ENCODE assay signal across 21 cellular contexts in the genomic region with DNA sequence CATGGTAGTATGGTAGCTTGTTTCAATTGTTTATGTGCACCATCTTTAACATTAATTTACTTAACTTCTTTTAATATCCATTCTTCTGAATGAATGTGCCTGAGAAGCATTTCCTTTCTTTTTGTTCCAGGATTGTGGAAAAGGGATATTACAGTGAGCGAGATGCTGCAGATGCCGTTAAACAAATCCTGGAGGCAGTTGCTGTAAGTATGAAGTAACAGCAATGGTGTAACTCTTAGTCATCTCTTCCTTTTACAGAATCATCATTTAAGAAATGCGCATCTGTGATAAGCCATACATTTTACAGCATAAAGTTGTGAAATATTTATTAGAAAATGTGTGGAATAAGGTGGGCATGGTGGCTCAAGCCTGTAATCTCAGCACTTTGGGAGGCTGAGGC.
DNase-seq lines count a peak whose midpoint lies in the region; ATAC-seq, FAIRE-seq and TF ChIP-seq lines count a peak whose summit lies in the region.
"Had no signal": no experiment of that assay in that cellular context is flagged by ENCODE, and none has a peak within 500 bp of the region (broad histone marks: within the 10 kb centered on the region; RNA-seq: fewer than 3 reads in every experiment).

No MANE protein-coding gene starts in this region.

- H4K20me1 ChIP-seq in astrocyte (ENCODE audit: insufficient read depth, low read length) = no peaks in the 10 kb centered on the region

- no peaks in the 10 kb centered on the region for H3K79me2 ChIP-seq in astrocyte (ENCODE audit: insufficient read depth, low read length)

- no peaks in the 10 kb centered on the region for H3K9me3 ChIP-seq in astrocyte (ENCODE audit: insufficient read depth, low read depth, low read length)
- H3K9me3 ChIP-seq: left lung, pancreas, stomach, uterus had no signal

- no peaks in the 10 kb centered on the region for H3K9me3 Mint-ChIP-seq in astrocyte (ENCODE audit: unreplicated experiment)
- no peaks in the 10 kb centered on the region for H3K9me3 Mint-ChIP-seq in nephron progenitor cell
- H3K9me3 Mint-ChIP-seq: activated naive CD8-positive, alpha-beta T cell treated with anti-CD3 and anti-CD28 coated beads, Interleukin-2, amount 10 ng/mL, durations not matched to agents 7 days and 5 days had no signal

- H3K4me2 ChIP-seq in astrocyte (ENCODE audit: low read length) = peak overlapping the region; percentile 4
- H3K4me2 ChIP-seq: smooth muscle cell had no signal

- H3K27ac ChIP-seq in astrocyte (ENCODE audit: low read depth, low read length) = no peak overlapping the region
- H3K27ac ChIP-seq: left lung, pancreas, stomach, uterus had no signal

- peak; percentile 64 for FAIRE-seq in astrocyte (lab: Jason Lieb, UNC)
- FAIRE-seq: pancreas had no signal

- H3K36me3 Mint-ChIP-seq in astrocyte (ENCODE audit: low read depth, unreplicated experiment) = no peaks in the 10 kb centered on the region
- no peaks in the 10 kb centered on the region for H3K36me3 Mint-ChIP-seq in nephron progenitor cell (ENCODE audit: low read depth)

- DNase-seq in Daoy (ENCODE audit: low read depth) (peak; percentile 33), M059J (ENCODE audit: low read depth) (peak; percentile 36), astrocyte (ENCODE audit: low read depth) (peak; percentile 65), glomerular endothelial cell (ENCODE audit: extremely low read depth, low read depth, low spot score) (peak; percentile 16), NCI-H128 (lab: John Stamatoyannopoulos, UW; ENCODE audit: unreplicated experiment) (no peak), CD1c-positive myeloid dendritic cell (ENCODE audit: extremely low spot score) (no peak), nephron progenitor cell (no peak)
- DNase-seq: activated CD4-positive, alpha-beta T cell treated with anti-CD3 and anti-CD28 coated beads for 48 hours; activated naive CD8-positive, alpha-beta T cell treated with anti-CD3 and anti-CD28 coated beads, Interleukin-2, amount 10 ng/mL, durations not matched to agents 7 days and 5 days; activated T-cell treated with anti-CD3 and anti-CD28 coated beads, Interleukin-2, amount 50 U/mL, for 1 hour; C1 segment of cervical spinal cord; DMS79; erythroblast; left lung; NCI-H2029 treated with DMSO at 0.1 percent for 48 hours; NCI-H526; pancreas; stomach; uterus had no signal

- no peaks in the 10 kb centered on the region for H3K36me3 ChIP-seq in astrocyte (ENCODE audit: insufficient read depth, low read length)
- H3K36me3 ChIP-seq: left lung, pancreas, stomach, uterus had no signal

- no peak overlapping the region for H3K9ac ChIP-seq in astrocyte (ENCODE audit: low read length)

- H3K4me1 Mint-ChIP-seq in astrocyte (ENCODE audit: low read depth, unreplicated experiment) (peaks cover 3% of the 10 kb centered on the region), nephron progenitor cell (no peaks in the 10 kb centered on the region)

- no peak for ATAC-seq in GM18502 (IDR thresholded peaks at IDR 0.05; ENCODE audit: poor library complexity, unreplicated experiment)
- ATAC-seq: left lung, pancreas had no signal

- H3K27ac Mint-ChIP-seq in astrocyte (ENCODE audit: unreplicated experiment) (no peak overlapping the region), nephron progenitor cell (no peak overlapping the region)
- H3K27ac Mint-ChIP-seq: activated naive CD8-positive, alpha-beta T cell treated with anti-CD3 and anti-CD28 coated beads, Interleukin-2, amount 10 ng/mL, durations not matched to agents 7 days and 5 days had no signal

- no peaks in the 10 kb centered on the region for H3K4me1 ChIP-seq in astrocyte (ENCODE audit: insufficient read depth, low read length)
- H3K4me1 ChIP-seq: left lung, pancreas, stomach, uterus had no signal

- no peak overlapping the region for H3K4me3 ChIP-seq in astrocyte (ENCODE audit: insufficient read depth, low read depth, low read length)
- H3K4me3 ChIP-seq: left lung, pancreas, smooth muscle cell, stomach, uterus had no signal

- no peaks in the 10 kb centered on the region for H3K27me3 ChIP-seq in astrocyte (ENCODE audit: insufficient read depth, low read length)
- H3K27me3 ChIP-seq: left lung, pancreas, stomach, uterus had no signal

- H3K4me3 Mint-ChIP-seq in astrocyte (ENCODE audit: unreplicated experiment) (no peak overlapping the region), nephron progenitor cell (no peak overlapping the region)
- H3K4me3 Mint-ChIP-seq: activated naive CD8-positive, alpha-beta T cell treated with anti-CD3 and anti-CD28 coated beads, Interleukin-2, amount 10 ng/mL, durations not matched to agents 7 days and 5 days had no signal

- H3K27me3 Mint-ChIP-seq in astrocyte (ENCODE audit: low read depth, unreplicated experiment) (no peaks in the 10 kb centered on the region), nephron progenitor cell (ENCODE audit: low read depth, poor library complexity) (no peaks in the 10 kb centered on the region)
- H3K27me3 Mint-ChIP-seq: activated naive CD8-positive, alpha-beta T cell treated with anti-CD3 and anti-CD28 coated beads, Interleukin-2, amount 10 ng/mL, durations not matched to agents 7 days and 5 days had no signal

- TF ChIP-seq CTCF in astrocyte (IDR thresholded peaks at IDR 0.05; ENCODE audit: insufficient read depth, low read depth, low read length) (no peak), nephron progenitor cell (IDR thresholded peaks at IDR 0.05) (no peak)

- no peak overlapping the region for H2AFZ ChIP-seq in astrocyte (ENCODE audit: low read depth, low read length)

Comparison
In these comparisons a context has a peak if more than half of its experiments do, and no peak if none do; other contexts are left out.
1. DNase-seq: peak in Daoy (single experiment), M059J (single experiment), astrocyte (single experiment) and glomerular endothelial cell (single experiment); none in NCI-H128 (single experiment), CD1c-positive myeloid dendritic cell (single experiment) and nephron progenitor cell (single experiment).